In the genomic region with DNA sequence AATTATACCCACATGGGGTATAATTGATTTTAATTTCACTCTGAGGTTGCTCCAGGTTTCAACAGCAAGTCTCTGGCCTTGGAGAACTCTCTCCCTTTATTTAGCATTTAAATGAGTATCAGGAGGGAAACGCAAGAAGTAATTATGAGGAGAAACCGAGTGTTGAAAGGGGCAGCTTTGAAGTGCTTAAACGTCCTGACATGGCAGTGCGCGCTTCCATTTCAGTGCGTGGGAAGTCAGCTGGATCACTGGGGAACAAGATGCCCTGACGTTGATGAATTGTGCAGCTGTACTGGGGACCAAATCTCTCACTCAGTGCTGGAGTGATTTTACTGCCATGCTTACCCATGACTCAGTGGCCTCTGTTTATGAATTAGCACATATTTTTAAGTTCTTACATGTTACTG, we compare ENCODE assay signal across 2 cellular contexts.
TF ChIP-seq lines count a peak whose summit lies in the region.

No MANE protein-coding gene starts in this region.

TF ChIP-seq in IMR-90, 13 proteins besides CTCF, POLR2A, EP300 and RAD21:
- TF ChIP-seq RCOR1 (IDR thresholded peaks at IDR 0.05; ENCODE audit: insufficient replicate concordance, low read length) (no peak), MXI1 (IDR thresholded peaks at IDR 0.05; ENCODE audit: borderline replicate concordance, low read depth, low read length) (no peak), BHLHE40 (IDR thresholded peaks at IDR 0.05; ENCODE audit: low read depth, low read length) (no peak), CHD1 (IDR thresholded peaks at IDR 0.05; ENCODE audit: low read depth, low read length) (no peak), MAFK (IDR thresholded peaks at IDR 0.05; ENCODE audit: low read depth, low read length) (no peak), FOS (IDR thresholded peaks at IDR 0.05; ENCODE audit: low read depth, low read length) (no peak), USF2 (IDR thresholded peaks at IDR 0.05; ENCODE audit: low read depth, low read length) (no peak), ELK1 (IDR thresholded peaks at IDR 0.05; ENCODE audit: borderline replicate concordance, low read depth, low read length) (no peak), MAZ (IDR thresholded peaks at IDR 0.05; ENCODE audit: borderline replicate concordance, low read depth, low read length) (no peak), RFX5 (IDR thresholded peaks at IDR 0.05; ENCODE audit: low read depth, low read length) (no peak), SMC3 (IDR thresholded peaks at IDR 0.05; ENCODE audit: low read depth, low read length) (no peak), NFE2L2 (IDR thresholded peaks at IDR 0.05; ENCODE audit: low read depth, low read length) (no peak), CEBPB (IDR thresholded peaks at IDR 0.05; ENCODE audit: low read depth, low read length) (no peak)

TF ChIP-seq in WTC11, 78 proteins besides CTCF, POLR2A, EP300 and RAD21 (continued from another document):
- TF ChIP-seq ZNF396 (CRISPR knock-in tag; IDR thresholded peaks at IDR 0.05; ENCODE audit: borderline replicate concordance), result no peak
- TF ChIP-seq, protein P1, sequence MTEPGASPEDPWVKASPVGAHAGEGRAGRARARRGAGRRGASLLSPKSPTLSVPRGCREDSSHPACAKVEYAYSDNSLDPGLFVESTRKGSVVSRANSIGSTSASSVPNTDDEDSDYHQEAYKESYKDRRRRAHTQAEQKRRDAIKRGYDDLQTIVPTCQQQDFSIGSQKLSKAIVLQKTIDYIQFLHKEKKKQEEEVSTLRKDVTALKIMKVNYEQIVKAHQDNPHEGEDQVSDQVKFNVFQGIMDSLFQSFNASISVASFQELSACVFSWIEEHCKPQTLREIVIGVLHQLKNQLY (CRISPR knock-in tag; IDR thresholded peaks at IDR 0.05), result no peak
- TF ChIP-seq RELA (CRISPR knock-in tag; IDR thresholded peaks at IDR 0.05; ENCODE audit: borderline replicate concordance), result no peak
- no peak for TF ChIP-seq EMX1 (CRISPR knock-in tag; IDR thresholded peaks at IDR 0.05)
- TF ChIP-seq FOXJ3 (CRISPR knock-in tag; IDR thresholded peaks at IDR 0.05; ENCODE audit: borderline replicate concordance), result no peak
TF ChIP-seq in WTC11: peak in this region for 0.
